ENCODE assay signal across 8 cellular contexts in genomic region chr18:55343396-55344073, GRCh38.
DNase-seq lines count a peak whose midpoint lies in the region; ATAC-seq and TF ChIP-seq lines count a peak whose summit lies in the region.

No MANE protein-coding gene starts in this region.

- H3K27me3 Mint-ChIP-seq in neural progenitor cell (ENCODE audit: insufficient read depth, low read depth): no peaks in the 10 kb centered on the region

- no peak overlapping the region for H3K9ac ChIP-seq in neural progenitor cell

- no peaks in the 10 kb centered on the region for H3K27me3 ChIP-seq in neural progenitor cell

- H3K4me1 Mint-ChIP-seq in neural progenitor cell: peaks cover 8% of the 10 kb centered on the region

- H4K20me1 ChIP-seq in neural progenitor cell (ENCODE audit: low read depth): peaks cover 52% of the 10 kb centered on the region

- DNase-seq in D341Med (ENCODE audit: low spot score): peak; percentile 35
- peak; percentile 10 for DNase-seq in NCI-H1092 (lab: John Stamatoyannopoulos, UW)
- DNase-seq in cerebellar cortex (ENCODE audit: low spot score): peak; percentile 62
- no peak for DNase-seq in neural progenitor cell (ENCODE audit: low spot score)
- no peak for DNase-seq in NCI-H2029 treated with DMSO at 0.1 percent for 48 hours (lab: John Stamatoyannopoulos, UW)

- H3K4me3 ChIP-seq in neural progenitor cell: no peak overlapping the region

- no peaks in the 10 kb centered on the region for H3K9me3 ChIP-seq in neural progenitor cell (ENCODE audit: low read depth)

- ATAC-seq in GM21390 (IDR thresholded peaks at IDR 0.05; ENCODE audit: unreplicated experiment) (peak; percentile 71), GM21515 (IDR thresholded peaks at IDR 0.05; ENCODE audit: unreplicated experiment) (no peak), GM19397 (IDR thresholded peaks at IDR 0.05; ENCODE audit: unreplicated experiment) (no peak)

- peaks cover 85% of the 10 kb centered on the region for H3K79me2 ChIP-seq in neural progenitor cell (ENCODE audit: low read depth)

- peaks cover 33% of the 10 kb centered on the region for H3K4me1 ChIP-seq in neural progenitor cell

- no peak overlapping the region for H3K27ac ChIP-seq in neural progenitor cell

- H3K36me3 Mint-ChIP-seq in neural progenitor cell: peaks cover 1% of the 10 kb centered on the region

- peaks cover 16% of the 10 kb centered on the region for H3F3A ChIP-seq in neural progenitor cell (ENCODE audit: low read depth)

- H3K9me3 Mint-ChIP-seq in neural progenitor cell: no peaks in the 10 kb centered on the region

- no peak overlapping the region for H3K4me3 Mint-ChIP-seq in neural progenitor cell

- H3K36me3 ChIP-seq in neural progenitor cell: peaks cover 8% of the 10 kb centered on the region

- H3K4me2 ChIP-seq in neural progenitor cell: no peak overlapping the region

- no peak overlapping the region for H2AFZ ChIP-seq in neural progenitor cell (replicated peaks)

- TF ChIP-seq CTCF in neural progenitor cell (IDR thresholded peaks at IDR 0.05): peak; percentile 62

- no peak overlapping the region for H3K27ac Mint-ChIP-seq in neural progenitor cell

Comparison
In these comparisons a context has a peak if more than half of its experiments do, and no peak if none do; other contexts are left out.
1. DNase-seq: peak in D341Med (single experiment), NCI-H1092 (single experiment) and cerebellar cortex (single experiment); none in neural progenitor cell (single experiment) and NCI-H2029 treated with DMSO at 0.1 percent for 48 hours (single experiment).